ENCODE assay signal across 8 cellular contexts in the genomic region with DNA sequence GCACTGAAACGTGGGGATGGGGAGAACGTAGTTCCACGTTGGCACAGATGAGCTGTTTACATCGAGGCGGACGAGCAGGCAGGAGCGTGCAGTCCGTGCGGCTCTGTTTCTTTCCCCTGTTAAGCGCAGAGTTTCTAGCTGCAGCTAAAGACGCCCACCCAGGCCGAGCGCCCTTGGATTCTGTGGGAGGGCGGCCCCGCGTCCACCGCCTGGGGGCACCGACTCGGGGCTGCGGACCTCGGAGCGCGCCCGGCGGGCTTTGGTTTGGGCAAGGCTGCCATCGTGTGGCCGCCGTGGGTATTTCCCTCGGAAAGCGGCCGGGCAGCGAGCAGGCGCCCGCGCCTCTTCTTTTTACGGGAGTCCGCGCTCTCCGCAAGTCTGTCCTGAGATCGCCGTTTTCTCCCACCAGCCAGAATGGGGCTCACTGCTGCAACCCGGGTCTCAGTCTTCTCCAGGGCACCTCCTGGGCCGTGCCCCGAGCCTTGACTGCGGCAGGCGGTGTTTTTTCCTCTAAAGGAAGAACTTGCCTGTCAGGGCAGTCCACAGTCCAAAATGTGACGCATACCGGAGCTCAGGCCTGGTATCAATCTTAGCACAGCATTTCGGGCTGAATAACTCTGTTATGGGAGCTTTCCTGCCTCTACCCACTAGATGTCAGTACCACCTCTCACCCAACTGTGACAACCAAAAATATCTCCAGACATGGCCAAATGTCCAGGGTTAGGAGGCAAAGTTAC.
DNase-seq lines count a peak whose midpoint lies in the region; ATAC-seq and TF ChIP-seq lines count a peak whose summit lies in the region.

No MANE protein-coding gene starts in this region.

- peak overlapping the region; percentile 52 to 56 for H3K4me3 ChIP-seq in muscle layer of colon (ENCODE audit: low read depth in 1 of 2, low read length in 2 of 2)

- H3K27ac ChIP-seq in muscle layer of colon (ENCODE audit: low read depth, low read length), result peak overlapping the region; percentile 35

- ATAC-seq in GM18502 (IDR thresholded peaks at IDR 0.05; ENCODE audit: poor library complexity, unreplicated experiment) (peak; percentile 91), HG02943 (IDR thresholded peaks at IDR 0.05; ENCODE audit: low read depth, unreplicated experiment) (peak; percentile 76)

- no peaks in the 10 kb centered on the region for H3K27me3 ChIP-seq in muscle layer of colon (ENCODE audit: control insufficient read depth in 1 of 2, insufficient read depth in 2 of 2, low read length in 2 of 2)

- DNase-seq in 8988T, result peak; percentile 68
- DNase-seq in NCI-H345 treated with DMSO at 0.1 percent for 48 hours (lab: John Stamatoyannopoulos, UW; ENCODE audit: unreplicated experiment), result peak; percentile 34
- DNase-seq in activated T-cell treated with anti-CD3 and anti-CD28 coated beads for 24 hours (ENCODE audit: low read depth), result peak; percentile 51
- peak; percentile 45 to 58 for DNase-seq in erythroblast (lab: John Stamatoyannopoulos, UW)
- peak; percentile 8 to 30 for DNase-seq in stimulated activated CD8-positive, alpha-beta memory T cell treated with anti-CD3 and anti-CD28 coated beads, Interleukin-7, amount 100 ng/mL, for 4 hours (ENCODE audit: low read depth in 2 of 2)

- H3K36me3 ChIP-seq in muscle layer of colon (ENCODE audit: insufficient read depth, low read length), result no peaks in the 10 kb centered on the region

- peaks cover 8% of the 10 kb centered on the region for H3K4me1 ChIP-seq in muscle layer of colon (ENCODE audit: insufficient read depth, low read length)

- no peak for TF ChIP-seq POLR2A in erythroblast (IDR thresholded peaks at IDR 0.05; ENCODE audit: low read length)

- no peaks in the 10 kb centered on the region for H3K9me3 ChIP-seq in muscle layer of colon (ENCODE audit: low read length)

- H3K9ac ChIP-seq in muscle layer of colon (ENCODE audit: low read length), result no peak overlapping the region

Comparison
In these comparisons a context has a peak if more than half of its experiments do, and no peak if none do; other contexts are left out.
1. Peak in every context shown above with its lines: DNase-seq, ATAC-seq, H3K4me3 ChIP-seq and H3K27ac ChIP-seq.